ENCODE assay signal across 8 cellular contexts in the genomic region with DNA sequence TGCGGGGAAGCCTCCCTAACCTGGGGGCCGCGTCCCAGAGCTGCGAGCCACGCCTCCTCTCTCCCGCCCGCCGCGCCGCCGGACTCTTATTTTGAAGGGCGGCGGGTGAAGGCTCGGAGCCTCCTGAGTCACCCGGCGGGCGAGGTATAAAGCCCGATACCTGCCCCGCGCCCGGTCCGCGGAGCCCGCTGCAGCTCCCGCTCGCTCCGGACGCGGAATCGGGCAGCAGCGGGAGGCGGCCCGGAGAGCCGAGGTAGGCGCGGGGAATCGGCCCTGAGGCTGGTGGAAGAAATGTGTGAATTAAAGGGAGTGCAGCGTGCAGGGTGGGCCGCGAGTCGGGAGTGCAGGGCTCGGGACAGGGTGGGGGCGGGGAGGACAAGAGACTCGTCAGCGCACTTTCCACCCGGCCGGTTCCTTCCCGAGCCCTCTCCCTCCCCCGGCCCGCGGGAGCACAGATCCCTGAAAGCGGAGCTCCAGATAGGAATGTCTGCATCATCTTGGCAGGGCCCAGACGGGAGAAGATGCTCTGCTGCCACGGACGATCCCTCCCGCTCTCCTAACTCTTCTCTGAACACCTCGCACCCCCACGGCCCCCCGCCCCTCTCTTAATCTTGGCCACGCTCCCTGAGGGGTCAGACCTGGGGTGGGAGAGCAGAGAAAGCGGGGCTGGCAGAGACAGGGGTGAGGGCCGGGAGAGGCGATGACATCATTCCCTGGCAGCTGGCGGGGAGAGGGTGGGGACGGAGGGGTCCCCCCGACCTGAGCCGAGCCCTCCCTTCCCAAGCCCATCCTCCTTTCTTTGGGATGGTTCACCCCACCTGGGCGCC.
DNase-seq lines count a peak whose midpoint lies in the region; ATAC-seq and TF ChIP-seq lines count a peak whose summit lies in the region.

No MANE protein-coding gene starts in this region.

- no peak for TF ChIP-seq CTCF in activated CD8-positive, alpha-beta T cell treated with anti-CD3 and anti-CD28 coated beads for 36 hours (IDR thresholded peaks at IDR 0.05)

- H3K27ac Mint-ChIP-seq in activated CD8-positive, alpha-beta T cell treated with anti-CD3 and anti-CD28 coated beads for 36 hours: no peak overlapping the region

- DNase-seq in NCI-H345 (lab: John Stamatoyannopoulos, UW) (peak; percentile 54), NCI-H345 treated with DMSO at 0.1 percent for 48 hours (lab: John Stamatoyannopoulos, UW; ENCODE audit: unreplicated experiment) (no peak), NCI-H2171 treated with DMSO at 0.1 percent for 48 hours (lab: John Stamatoyannopoulos, UW) (peak; percentile 55), medulla oblongata (ENCODE audit: extremely low spot score) (peak; percentile 75)
- peak; percentile 75 for DNase-seq in activated CD8-positive, alpha-beta T cell treated with anti-CD3 and anti-CD28 coated beads for 36 hours
- peak; percentile 7 for DNase-seq in effector CD4-positive, alpha-beta T cell
- DNase-seq in stimulated activated CD8-positive, alpha-beta memory T cell treated with anti-CD3 and anti-CD28 coated beads, Interleukin-15, amount 100 ng/mL, for 1 hour (ENCODE audit: low read depth): peak; percentile 8

- peaks cover 8% of the 10 kb centered on the region for H3K4me1 Mint-ChIP-seq in activated CD8-positive, alpha-beta T cell treated with anti-CD3 and anti-CD28 coated beads for 36 hours (ENCODE audit: low read depth)

- CTCF ChIA-PET in activated CD8-positive, alpha-beta T cell treated with anti-CD3 and anti-CD28 coated beads for 36 hours (lab: Charles Lee): interaction anchor here (0.8 to 1.3 kb wide), 3 partner anchors 79 to 246 kb away, joined by 3 to 4 read pairs (median 3); no protein-coding TSS in a partner anchor

- peak overlapping the region; percentile 73 for H3K4me3 Mint-ChIP-seq in activated CD8-positive, alpha-beta T cell treated with anti-CD3 and anti-CD28 coated beads for 36 hours

- no peaks in the 10 kb centered on the region for H3K36me3 Mint-ChIP-seq in activated CD8-positive, alpha-beta T cell treated with anti-CD3 and anti-CD28 coated beads for 36 hours (ENCODE audit: low read depth)

- H3K27me3 Mint-ChIP-seq in activated CD8-positive, alpha-beta T cell treated with anti-CD3 and anti-CD28 coated beads for 36 hours: peaks cover 45% of the 10 kb centered on the region

- POLR2A ChIA-PET in activated CD8-positive, alpha-beta T cell treated with anti-CD3 and anti-CD28 coated beads for 36 hours (lab: Charles Lee): interaction anchor here (1.4 kb wide), 1 partner anchor 10 kb away, joined by 3 read pairs; no protein-coding TSS in a partner anchor

- no peaks in the 10 kb centered on the region for H3K9me3 Mint-ChIP-seq in activated CD8-positive, alpha-beta T cell treated with anti-CD3 and anti-CD28 coated beads for 36 hours

- ATAC-seq in HG02870 (IDR thresholded peaks at IDR 0.05; ENCODE audit: unreplicated experiment): peak; percentile 84
- peak; percentile 97 for ATAC-seq in activated CD8-positive, alpha-beta T cell treated with anti-CD3 and anti-CD28 coated beads for 36 hours

- intact Hi-C loops in activated CD8-positive, alpha-beta T cell treated with anti-CD3 and anti-CD28 coated beads for 36 hours (cut with micrococcal nuclease): no loop called here
